In the genomic region with DNA sequence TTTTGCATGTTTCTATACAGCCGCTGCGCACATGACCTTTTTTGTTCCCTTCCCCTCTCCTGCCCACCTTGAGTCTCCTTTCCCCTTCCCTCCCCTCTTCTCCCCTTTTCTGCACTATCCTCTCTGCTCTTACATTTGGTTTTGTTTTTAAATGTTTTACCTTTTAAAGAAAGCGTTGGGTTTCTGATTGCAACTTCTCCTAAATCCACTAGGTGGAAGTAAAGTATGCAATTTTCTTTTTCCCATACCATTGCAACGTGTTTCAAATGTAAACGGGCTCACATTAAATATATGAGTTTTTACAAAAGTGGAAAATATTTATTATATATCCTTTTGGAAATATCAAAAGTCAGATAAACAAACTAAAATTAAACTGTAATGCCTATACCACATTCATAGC, we compare ENCODE assay signal across 1 cellular context.
TF ChIP-seq lines count a peak whose summit lies in the region.

No MANE protein-coding gene starts in this region.

TF ChIP-seq in GM23338, 12 proteins besides CTCF, POLR2A, EP300 and RAD21 (continued from another document):
- TF ChIP-seq, protein P1, sequence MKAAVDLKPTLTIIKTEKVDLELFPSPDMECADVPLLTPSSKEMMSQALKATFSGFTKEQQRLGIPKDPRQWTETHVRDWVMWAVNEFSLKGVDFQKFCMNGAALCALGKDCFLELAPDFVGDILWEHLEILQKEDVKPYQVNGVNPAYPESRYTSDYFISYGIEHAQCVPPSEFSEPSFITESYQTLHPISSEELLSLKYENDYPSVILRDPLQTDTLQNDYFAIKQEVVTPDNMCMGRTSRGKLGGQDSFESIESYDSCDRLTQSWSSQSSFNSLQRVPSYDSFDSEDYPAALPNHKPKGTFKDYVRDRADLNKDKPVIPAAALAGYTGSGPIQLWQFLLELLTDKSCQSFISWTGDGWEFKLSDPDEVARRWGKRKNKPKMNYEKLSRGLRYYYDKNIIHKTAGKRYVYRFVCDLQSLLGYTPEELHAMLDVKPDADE (IDR thresholded peaks at IDR 0.05): no peak
- no peak for TF ChIP-seq CREB1 (CRISPR knock-in tag; IDR thresholded peaks at IDR 0.05; ENCODE audit: low read depth)
- TF ChIP-seq STAT1 (IDR thresholded peaks at IDR 0.05; ENCODE audit: unreplicated experiment): no peak
